In genomic region chr6:7107578-7108195, GRCh38 we compare ENCODE assay signal across 7 cellular contexts. TPM values are rescaled to one million over a fixed set of nuclear protein-coding genes. Genes with fewer than 3 reads are reported as not detected.
DNase-seq lines count a peak whose midpoint lies in the region; ATAC-seq and TF ChIP-seq lines count a peak whose summit lies in the region.

TSS of gene RREB1 (plus strand) at chr6:7107961. CDS start at chr6:7181912, 73,951 bp downstream.

- CTCF ChIA-PET in WTC11 (lab: Charles Lee) = interaction anchor here (1.0 kb wide), 1 partner anchor 139 kb away, joined by 3 read pairs; no protein-coding TSS in a partner anchor

- POLR2A ChIA-PET in WTC11 (lab: Charles Lee) = interaction anchor here (0.6 to 1.9 kb wide), 4 partner anchors 9 to 57 kb away, joined by 3 to 4 read pairs (median 3); no protein-coding TSS in a partner anchor

- no peaks in the 10 kb centered on the region for H3K9me3 Mint-ChIP-seq in WTC11

- H3K27me3 Mint-ChIP-seq in WTC11 (ENCODE audit: low read depth) = peaks cover 25% of the 10 kb centered on the region

- peaks cover 40% of the 10 kb centered on the region for H3K4me1 Mint-ChIP-seq in WTC11

- TF ChIP-seq CTCF in WTC11 (IDR thresholded peaks at IDR 0.05) = no peak

- H3K36me3 Mint-ChIP-seq in WTC11 = no peaks in the 10 kb centered on the region

- ATAC-seq in GM18502 (IDR thresholded peaks at IDR 0.05; ENCODE audit: poor library complexity, unreplicated experiment) = peak; percentile 60
- ATAC-seq in HG02623 (IDR thresholded peaks at IDR 0.05; ENCODE audit: unreplicated experiment) = peak; percentile 54
- peak; percentile 28 for ATAC-seq in WTC11

- peak; percentile 41 for DNase-seq in NCI-H1694 treated with DMSO at 0.1 percent for 48 hours (lab: John Stamatoyannopoulos, UW)
- DNase-seq in WTC11 (ENCODE audit: low spot score) = peak; percentile 38
- peak; percentile 14 for DNase-seq in cerebellum (ENCODE audit: low spot score)
- DNase-seq in kidney glomerular epithelial cell (lab: John Stamatoyannopoulos, UW) = peak; percentile 45
- DNase-seq in stimulated activated CD4-positive, alpha-beta T cell treated with anti-CD3 and anti-CD28 coated beads, Interleukin-2, amount 100 ng/mL, for 4 hours (ENCODE audit: low read depth) = peak; percentile 49

- H3K4me3 Mint-ChIP-seq in WTC11 = peak within 1 kb of the TSS; percentile 90

- H3K27ac Mint-ChIP-seq in WTC11 = peak within 1 kb of the TSS; percentile 96

TF ChIP-seq in WTC11, 78 proteins besides CTCF, POLR2A, EP300 and RAD21 (continues in another document):
- TF ChIP-seq TCF7 (CRISPR knock-in tag; IDR thresholded peaks at IDR 0.05; ENCODE audit: low read depth) (0 out of 2 replicates have a peak, but pooled peaks have one; percentile 29), AFF4 (CRISPR knock-in tag; IDR thresholded peaks at IDR 0.05; ENCODE audit: borderline replicate concordance) (no peak), STAT6 (CRISPR knock-in tag; conservative IDR thresholded peaks at IDR 0.05; ENCODE audit: low read depth) (no peak), SOX15 (CRISPR knock-in tag; IDR thresholded peaks at IDR 0.05) (no peak), CREB1 (CRISPR knock-in tag; IDR thresholded peaks at IDR 0.05) (no peak), E2F5 (CRISPR knock-in tag; IDR thresholded peaks at IDR 0.05) (peak; percentile 17; the same call in 1 of the 2 replicates), TEAD4 (CRISPR knock-in tag; IDR thresholded peaks at IDR 0.05) (no peak), MYBL2 (CRISPR knock-in tag; IDR thresholded peaks at IDR 0.05) (no peak), TP53 (CRISPR knock-in tag; IDR thresholded peaks at IDR 0.05) (no peak), HMGA2 (CRISPR knock-in tag; IDR thresholded peaks at IDR 0.05) (no peak), ZNF671 (CRISPR knock-in tag; IDR thresholded peaks at IDR 0.05) (no peak), RELA (CRISPR knock-in tag; IDR thresholded peaks at IDR 0.05; ENCODE audit: borderline replicate concordance) (no peak), FOXJ3 (CRISPR knock-in tag; IDR thresholded peaks at IDR 0.05; ENCODE audit: borderline replicate concordance) (no peak), PREB (CRISPR knock-in tag; IDR thresholded peaks at IDR 0.05; ENCODE audit: borderline replicate concordance) (no peak), HMGXB4 (CRISPR knock-in tag; IDR thresholded peaks at IDR 0.05) (peak; percentile 59; the same call in 1 of the 2 replicates), ZNF317 (CRISPR knock-in tag; IDR thresholded peaks at IDR 0.05; ENCODE audit: borderline replicate concordance, low read depth) (no peak), NR3C1 (CRISPR knock-in tag; conservative IDR thresholded peaks at IDR 0.05; ENCODE audit: low read depth) (no peak), USF1 (CRISPR knock-in tag; IDR thresholded peaks at IDR 0.05) (peak; percentile 68; the same call in 1 of the 2 replicates), ELF4 (CRISPR knock-in tag; IDR thresholded peaks at IDR 0.05; ENCODE audit: low read depth) (no peak), ATF2 (CRISPR knock-in tag; IDR thresholded peaks at IDR 0.05; ENCODE audit: borderline replicate concordance, low read depth) (no peak)

RNA-seq across cellular contexts. Expression of gene RREB1, which starts in this region (rescaled TPM):
- total RNA-seq in WTC11 (2021) = 38.5 to 39.4 TPM (median 39.4 TPM) in 3 replicates
- 7.6 TPM for total RNA-seq in cerebellum

Comparison
In these comparisons a context has a peak if more than half of its experiments do, and no peak if none do; other contexts are left out.
1. Peak in every context shown above with its lines: DNase-seq and ATAC-seq.